ENCODE assay signal across 15 cellular contexts in genomic region chr1:204920967-204921366, GRCh38. TPM values are rescaled to one million over a fixed set of nuclear protein-coding genes. Genes with fewer than 3 reads are reported as not detected.
DNase-seq lines count a peak whose midpoint lies in the region; ATAC-seq and TF ChIP-seq lines count a peak whose summit lies in the region.
"Had no signal": no experiment of that assay in that cellular context is flagged by ENCODE, and none has a peak within 500 bp of the region (broad histone marks: within the 10 kb centered on the region; RNA-seq: fewer than 3 reads in every experiment).

No MANE protein-coding gene starts in this region.

- intact Hi-C loops in mucosa of descending colon (cut with DNase I, micrococcal nuclease): no loop called here

- peaks cover 4% of the 10 kb centered on the region for H3K4me1 Mint-ChIP-seq in activated T-cell treated with anti-CD3 and anti-CD28 coated beads, Interleukin-2, amount 50 U/mL, for 72 hours (ENCODE audit: low read depth)
- H3K4me1 Mint-ChIP-seq: IgD-negative memory B cell had no signal

- peaks cover 5% of the 10 kb centered on the region for H3K27me3 Mint-ChIP-seq in activated T-cell treated with anti-CD3 and anti-CD28 coated beads, Interleukin-2, amount 50 U/mL, for 72 hours (ENCODE audit: low read depth)

- H3K27me3 ChIP-seq in BLaER1: no peaks in the 10 kb centered on the region

- H3K27ac Mint-ChIP-seq in activated T-cell treated with anti-CD3 and anti-CD28 coated beads, Interleukin-2, amount 50 U/mL, for 72 hours: no peak overlapping the region
- H3K27ac Mint-ChIP-seq: CD4-positive, alpha-beta memory T cell; IgD-negative memory B cell had no signal

- H3K27ac ChIP-seq in BLaER1: no peak overlapping the region
- H3K27ac ChIP-seq: PC-9 had no signal

- H3K36me3 Mint-ChIP-seq in activated T-cell treated with anti-CD3 and anti-CD28 coated beads, Interleukin-2, amount 50 U/mL, for 72 hours (ENCODE audit: insufficient read depth in 2 of 2): no peaks in the 10 kb centered on the region
- H3K36me3 Mint-ChIP-seq: CD4-positive, alpha-beta memory T cell; IgD-negative memory B cell had no signal

- no peaks in the 10 kb centered on the region for H3K9me3 Mint-ChIP-seq in activated T-cell treated with anti-CD3 and anti-CD28 coated beads, Interleukin-2, amount 50 U/mL, for 72 hours
- H3K9me3 Mint-ChIP-seq: CD4-positive, alpha-beta memory T cell had no signal

- H3K36me3 ChIP-seq in BLaER1 (no peaks in the 10 kb centered on the region), mucosa of descending colon (ENCODE audit: low read depth) (no peaks in the 10 kb centered on the region)

- H3K4me2 ChIP-seq in BLaER1: peak overlapping the region; percentile 53
- H3K4me2 ChIP-seq: PC-9 had no signal

- H3K4me3 ChIP-seq in BLaER1 (no peak overlapping the region), mucosa of descending colon (no peak overlapping the region)
- H3K4me3 ChIP-seq: PC-9 had no signal

- H3K4me1 ChIP-seq in BLaER1 (peaks cover 31% of the 10 kb centered on the region), mucosa of descending colon (ENCODE audit: low read depth) (peaks cover 4% of the 10 kb centered on the region)

- TF ChIP-seq CTCF in mucosa of descending colon (IDR thresholded peaks at IDR 0.05): no peak

- DNase-seq in NCI-H446 (lab: John Stamatoyannopoulos, UW) (peak; percentile 27 to 65), cerebellum (ENCODE audit: low spot score) (peak; percentile 38), mucosa of descending colon (peak in 2 of 3 donors; percentile 52 to 62), SW480 (ENCODE audit: low spot score) (no peak), DMS53 (lab: John Stamatoyannopoulos, UW) (no peak)
- no peak for DNase-seq in activated T-cell treated with anti-CD3 and anti-CD28 coated beads, Interleukin-2, amount 50 U/mL, for 72 hours
- DNase-seq: CD4-positive, alpha-beta memory T cell; H9; NCI-H1417 treated with DMSO at 0.1 percent for 48 hours; NCI-H2029; NCI-H526 treated with DMSO at 0.1 percent for 48 hours; PC-9 had no signal

- H3K9me3 ChIP-seq in BLaER1 (no peaks in the 10 kb centered on the region), mucosa of descending colon (no peaks in the 10 kb centered on the region)

- H3K4me3 Mint-ChIP-seq in activated T-cell treated with anti-CD3 and anti-CD28 coated beads, Interleukin-2, amount 50 U/mL, for 72 hours: no peak overlapping the region
- H3K4me3 Mint-ChIP-seq: CD4-positive, alpha-beta memory T cell; H9; IgD-negative memory B cell had no signal

- ATAC-seq in mucosa of descending colon (peak; percentile 51), HG03432 (IDR thresholded peaks at IDR 0.05; ENCODE audit: unreplicated experiment) (no peak)
- no peak for ATAC-seq in activated T-cell treated with anti-CD3 and anti-CD28 coated beads, Interleukin-2, amount 50 U/mL, for 72 hours (replicated peaks in 1 of 2)

- H4K20me1 ChIP-seq in BLaER1: no peaks in the 10 kb centered on the region

- no peak overlapping the region for H3K9ac ChIP-seq in BLaER1

RNA-seq across cellular contexts. Expression of gene NFASC, which starts 50.3 kb away (rescaled TPM):
- total RNA-seq in cerebellum: 61.4 TPM
- 10 to 100 TPM; 12.3 to 27.6 (median 22.7) TPM for total RNA-seq in mucosa of descending colon
- total RNA-seq in activated T-cell treated with anti-CD3 and anti-CD28 coated beads, Interleukin-2, amount 50 U/mL, for 72 hours: under 1 TPM; 0.23 to 0.38 TPM
- total RNA-seq: CD4-positive, alpha-beta memory T cell; PC-9 had no signal

Comparison
In these comparisons a context has a peak if more than half of its experiments do, and no peak if none do; other contexts are left out.
1. DNase-seq: peak in NCI-H446 (2 of 2), cerebellum (single experiment) and mucosa of descending colon (2 of 3); none in SW480 (single experiment), activated T-cell treated with anti-CD3 and anti-CD28 coated beads, Interleukin-2, amount 50 U/mL, for 72 hours (0 of 2) and DMS53 (single experiment).
2. RNA of gene NFASC, which starts 50.3 kb away (total RNA-seq): 61.4 TPM in cerebellum (single experiment) and 12.3 to 27.6 TPM in mucosa of descending colon; 0.23 to 0.38 TPM in activated T-cell treated with anti-CD3 and anti-CD28 coated beads, Interleukin-2, amount 50 U/mL, for 72 hours; every median in the first group is over 4 times any median in the second.